Comparison of ENCODE assay signal across 22 cellular contexts in the genomic region with DNA sequence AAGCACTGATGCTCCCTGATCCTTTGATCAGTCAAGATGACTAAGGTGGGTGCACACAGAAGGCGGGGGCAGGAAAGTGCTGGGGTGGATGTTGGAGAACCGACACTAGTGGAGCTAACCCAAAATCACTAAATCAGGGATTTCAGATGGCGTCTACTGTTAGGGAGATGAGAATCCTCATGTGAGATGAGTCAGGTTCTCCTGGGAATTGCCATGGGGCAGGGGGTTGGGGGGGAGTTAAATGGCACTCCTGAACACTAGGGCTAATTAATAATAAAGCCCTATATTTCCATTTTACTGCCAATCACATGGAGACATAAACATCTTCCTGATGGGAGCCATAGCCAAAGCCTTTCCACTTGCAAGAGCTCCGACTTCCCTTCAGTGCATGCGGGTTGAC.
"Had no signal": no experiment of that assay in that cellular context is flagged by ENCODE, and none has a peak within 500 bp of the region (broad histone marks: within the 10 kb centered on the region; RNA-seq: fewer than 3 reads in every experiment).

No MANE protein-coding gene starts in this region.

- H3K4me1 ChIP-seq: colonic mucosa, esophagus squamous epithelium, foreskin keratinocyte, gastrocnemius medialis, gastroesophageal sphincter, heart left ventricle, heart right ventricle had no signal

- H3K36me3 ChIP-seq: colonic mucosa, esophagus squamous epithelium, gastrocnemius medialis, gastroesophageal sphincter, heart left ventricle, heart right ventricle had no signal

- H3K27ac ChIP-seq: colonic mucosa, coronary artery, dorsolateral prefrontal cortex, epithelial cell of prostate, esophagus squamous epithelium, foreskin keratinocyte, gastrocnemius medialis, gastroesophageal sphincter, heart left ventricle, heart right ventricle had no signal

- H3K9me3 ChIP-seq: colonic mucosa, gastrocnemius medialis had no signal

- H3K4me3 ChIP-seq: colonic mucosa, coronary artery, dorsolateral prefrontal cortex, esophagus squamous epithelium, gastrocnemius medialis, gastroesophageal sphincter, heart left ventricle, heart right ventricle had no signal

- ATAC-seq: effector memory CD8-positive, alpha-beta T cell; esophagus mucosa; foreskin keratinocyte; gastrocnemius medialis; gastroesophageal sphincter; heart left ventricle; heart right ventricle had no signal

- DNase-seq: colonic mucosa; cortex of kidney; dermis blood vessel endothelial cell; dorsolateral prefrontal cortex; effector CD4-positive, alpha-beta T cell; effector CD8-positive, alpha-beta T cell; effector memory CD4-positive, alpha-beta T cell; effector memory CD8-positive, alpha-beta T cell; endodermal cell; erythroblast; esophagus squamous epithelium; foreskin fibroblast; foreskin keratinocyte; foreskin melanocyte; gastrocnemius medialis; glutamatergic neuron; heart left ventricle; heart right ventricle had no signal

- H3K27me3 ChIP-seq: colonic mucosa, esophagus squamous epithelium, foreskin keratinocyte, gastrocnemius medialis, gastroesophageal sphincter, heart left ventricle, heart right ventricle had no signal
